Comparison of ENCODE assay signal across 14 cellular contexts in genomic region chr3:13167829-13168228, GRCh38.
A peak's percentile ranks its signal among the peaks of the same experiment; 100 is the strongest.
DNase-seq lines count a peak whose midpoint lies in the region; TF ChIP-seq lines count a peak whose summit lies in the region.
"Had no signal": no experiment of that assay in that cellular context is flagged by ENCODE, and none has a peak within 500 bp of the region (broad histone marks: within the 10 kb centered on the region; RNA-seq: fewer than 3 reads in every experiment).

No MANE protein-coding gene starts in this region.

- H4K20me1 ChIP-seq in BLaER1 treated with 17β-estradiol and CSF1 and Interleukin-3, amounts not matched to agents 10 nM and 100 nM: 0 out of 22 replicates have a peak, but pooled peaks cover 0 to 15% (median 0%) of the 10 kb centered on the region in 11 experiments
- no peaks in the 10 kb centered on the region for H4K20me1 ChIP-seq in osteoblast (ENCODE audit: insufficient read depth, low read length)

- no peak overlapping the region for H3K4me3 ChIP-seq in BLaER1 treated with 17β-estradiol and CSF1 and Interleukin-3, amounts not matched to agents 10 nM and 100 nM
- H3K4me3 ChIP-seq in osteoblast (ENCODE audit: insufficient read depth, low read length): no peak overlapping the region
- H3K4me3 ChIP-seq: GM12878, GM23248, HAP-1 had no signal

- TF ChIP-seq CTCF in osteoblast (IDR thresholded peaks at IDR 0.05; ENCODE audit: extremely low read depth, low read depth, low read length): no peak

- H3K27ac Mint-ChIP-seq in activated CD4-positive, alpha-beta memory T cell treated with anti-CD3 and anti-CD28 coated beads for 36 hours: no peak overlapping the region
- H3K27ac Mint-ChIP-seq: CD8-positive, alpha-beta T cell had no signal

- H3K36me3 ChIP-seq in BLaER1 treated with 17β-estradiol and CSF1 and Interleukin-3, amounts not matched to agents 10 nM and 100 nM: no peaks in the 10 kb centered on the region
- H3K36me3 ChIP-seq in osteoblast (ENCODE audit: insufficient read depth, low read length): no peaks in the 10 kb centered on the region
- H3K36me3 ChIP-seq: HAP-1 had no signal

- no peaks in the 10 kb centered on the region for H3K9me3 Mint-ChIP-seq in activated CD4-positive, alpha-beta memory T cell treated with anti-CD3 and anti-CD28 coated beads for 36 hours
- H3K9me3 Mint-ChIP-seq: CD8-positive, alpha-beta T cell had no signal

- no peaks in the 10 kb centered on the region for H3K27me3 ChIP-seq in BLaER1 treated with 17β-estradiol and CSF1 and Interleukin-3, amounts not matched to agents 10 nM and 100 nM
- no peaks in the 10 kb centered on the region for H3K27me3 ChIP-seq in osteoblast (ENCODE audit: insufficient read depth, low read length)

- H3K9me3 ChIP-seq in BLaER1 treated with 17β-estradiol and CSF1 and Interleukin-3, amounts not matched to agents 10 nM and 100 nM (replicated peaks in 1 of 11): peaks cover 0 to 12% (median 6%) of the 10 kb centered on the region in 11 experiments; a peak in 13 of 22 replicates
- H3K9me3 ChIP-seq in osteoblast (ENCODE audit: low read depth, low read length): no peaks in the 10 kb centered on the region

- H3K9ac ChIP-seq in BLaER1 treated with 17β-estradiol and CSF1 and Interleukin-3, amounts not matched to agents 10 nM and 100 nM: no peak overlapping the region
- H3K9ac ChIP-seq: GM23248 had no signal

- POLR2A ChIA-PET in activated CD4-positive, alpha-beta memory T cell treated with anti-CD3 and anti-CD28 coated beads for 36 hours (lab: Charles Lee): no interaction called here

- peak overlapping the region in 7 of 11 experiments; percentile 2 to 77 (median 11); a peak in 7 of 22 replicates for H3K4me2 ChIP-seq in BLaER1 treated with 17β-estradiol and CSF1 and Interleukin-3, amounts not matched to agents 10 nM and 100 nM
- no peak overlapping the region for H3K4me2 ChIP-seq in osteoblast (ENCODE audit: insufficient read depth, low read length)

- H3K27ac ChIP-seq in BLaER1 treated with 17β-estradiol and CSF1 and Interleukin-3, amounts not matched to agents 10 nM and 100 nM: no peak overlapping the region
- H3K27ac ChIP-seq in angular gyrus (ENCODE audit: low read depth, low read length) (peak overlapping the region; percentile 24), osteoblast (ENCODE audit: low read depth, low read length) (no peak overlapping the region)
- H3K27ac ChIP-seq: GM23248 had no signal

- H2AFZ ChIP-seq in osteoblast (ENCODE audit: low read length): no peak overlapping the region
- H2AFZ ChIP-seq: GM23248 had no signal

- DNase-seq in osteoblast (ENCODE audit: insufficient read length, low spot score, missing footprints) (peak; percentile 34), T-helper 1 cell (no peak)
- no peak for DNase-seq in activated CD4-positive, alpha-beta memory T cell treated with anti-CD3 and anti-CD28 coated beads for 36 hours
- DNase-seq in stimulated activated CD4-positive, alpha-beta T cell treated with anti-CD3 and anti-CD28 coated beads, Interleukin-15, amount 100 ng/mL, for 24 hours: no peak
- DNase-seq: ACHN; AML-193; Calu3; CD8-positive, alpha-beta T cell; DMS79 treated with DMSO at 0.1 percent for 48 hours; GM23248 had no signal

- H3K4me3 Mint-ChIP-seq in activated CD4-positive, alpha-beta memory T cell treated with anti-CD3 and anti-CD28 coated beads for 36 hours: no peak overlapping the region
- H3K4me3 Mint-ChIP-seq: CD8-positive, alpha-beta T cell had no signal

- H3K27me3 Mint-ChIP-seq in activated CD4-positive, alpha-beta memory T cell treated with anti-CD3 and anti-CD28 coated beads for 36 hours: no peaks in the 10 kb centered on the region

- no peaks in the 10 kb centered on the region for H3K4me1 Mint-ChIP-seq in activated CD4-positive, alpha-beta memory T cell treated with anti-CD3 and anti-CD28 coated beads for 36 hours (ENCODE audit: low read depth)

- H3K4me1 ChIP-seq in BLaER1 treated with 17β-estradiol and CSF1 and Interleukin-3, amounts not matched to agents 10 nM and 100 nM: peaks cover 0 to 86% (median 60%) of the 10 kb centered on the region in 10 experiments; a peak in 17 of 20 replicates
- no peaks in the 10 kb centered on the region for H3K4me1 ChIP-seq in osteoblast (ENCODE audit: insufficient read depth, low read length)
- H3K4me1 ChIP-seq: HAP-1 had no signal

- H3K79me2 ChIP-seq in osteoblast (ENCODE audit: insufficient read depth, low read length): no peaks in the 10 kb centered on the region

- intact Hi-C loops in activated CD4-positive, alpha-beta memory T cell treated with anti-CD3 and anti-CD28 coated beads for 36 hours (cut with micrococcal nuclease): no loop called here

- no peaks in the 10 kb centered on the region for H3K36me3 Mint-ChIP-seq in activated CD4-positive, alpha-beta memory T cell treated with anti-CD3 and anti-CD28 coated beads for 36 hours
- H3K36me3 Mint-ChIP-seq: CD8-positive, alpha-beta T cell had no signal

- CTCF ChIA-PET in activated CD4-positive, alpha-beta memory T cell treated with anti-CD3 and anti-CD28 coated beads for 36 hours (lab: Charles Lee): no interaction called here
